15 cellular contexts compared by ENCODE assay signal in the genomic region with DNA sequence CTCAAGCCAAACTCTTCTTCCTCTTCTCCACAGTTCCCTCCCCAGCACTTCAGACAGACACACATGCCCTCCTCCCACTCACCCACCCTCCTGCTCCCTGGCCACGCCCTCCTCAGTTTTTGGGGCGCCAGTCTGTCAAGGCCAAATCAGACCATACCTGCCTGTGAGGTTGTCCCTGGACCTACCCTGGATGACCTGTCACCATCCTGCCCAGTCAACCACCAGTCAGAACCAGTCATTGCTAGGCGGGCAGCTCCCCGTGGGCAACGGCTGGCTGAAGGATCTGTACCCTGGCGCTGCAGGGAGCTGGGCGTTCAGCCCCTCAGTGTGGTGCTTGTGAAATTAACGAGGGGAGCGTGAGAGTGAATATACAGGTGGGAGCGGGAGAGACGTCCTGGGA. TPM values are rescaled to one million over a fixed set of nuclear protein-coding genes. Genes with fewer than 3 reads are reported as not detected.
DNase-seq lines count a peak whose midpoint lies in the region; ATAC-seq, FAIRE-seq and TF ChIP-seq lines count a peak whose summit lies in the region.
"Had no signal": no experiment of that assay in that cellular context is flagged by ENCODE, and none has a peak within 500 bp of the region (broad histone marks: within the 10 kb centered on the region; RNA-seq: fewer than 3 reads in every experiment).

No MANE protein-coding gene starts in this region.

- peak; percentile 58 for DNase-seq in COLO668 (lab: John Stamatoyannopoulos, UW; ENCODE audit: unreplicated experiment)
- peak in 1 of 3 donors; percentile 57 for DNase-seq in Peyer's patch
- DNase-seq in pancreas = peak in 1 of 6 donors; percentile 61
- DNase-seq in midbrain (lab: John Stamatoyannopoulos, UW) = no peak
- no peak for DNase-seq in HEK293T (ENCODE audit: extremely low spot score)
- no peak for DNase-seq in MG63
- no peak for DNase-seq in HPDE6-E6E7 (ENCODE audit: extremely low spot score)
- DNase-seq: activated CD4-positive, alpha-beta T cell treated with anti-CD3 and anti-CD28 coated beads, Interleukin-2, amount 50 U/mL, for 4 hours; glutamatergic neuron; NCI-H446 had no signal

- whole genome bisulfite sequencing in pancreas, 2 donors = 9 to 17% methylated on average over 11 of the region's 11 CpGs

- no peak for FAIRE-seq in pancreas (lab: Jason Lieb, UNC)
- FAIRE-seq: astrocyte had no signal

- peak; percentile 6 to 37 (median 14) for ATAC-seq in pancreas

- H3K4me3 ChIP-seq in Peyer's patch (peak overlapping the region in 3 of 4 donors; percentile 28 to 68 (median 53)), iPS-11a (ENCODE audit: low read depth, low read length) (peak overlapping the region; percentile 13), pancreas (peak overlapping the region; percentile 18 to 51 (median 39)), MG63 (no peak overlapping the region)
- H3K4me3 ChIP-seq: ovary had no signal

- H3K27me3 ChIP-seq in Peyer's patch = no peaks in the 10 kb centered on the region
- H3K27me3 ChIP-seq in pancreas = no peaks in the 10 kb centered on the region
- H3K27me3 ChIP-seq in MG63 = no peaks in the 10 kb centered on the region; the same call in 1 of the 2 replicates
- H3K27me3 ChIP-seq: ovary had no signal

- TF ChIP-seq POLR2A in Peyer's patch (IDR thresholded peaks at IDR 0.05) = no peak

- H3K36me3 ChIP-seq in Peyer's patch (peaks cover 0 to 11% (median 0%) of the 10 kb centered on the region in 3 donors), pancreas (no peaks in the 10 kb centered on the region), MG63 (no peaks in the 10 kb centered on the region)
- H3K36me3 ChIP-seq: ovary had no signal

- intact Hi-C loops in pancreas (cut with DNase I) = no loop called here

- H3K9me3 ChIP-seq in Peyer's patch (no peaks in the 10 kb centered on the region), pancreas (no peaks in the 10 kb centered on the region), MG63 (no peaks in the 10 kb centered on the region)
- H3K9me3 ChIP-seq: ovary had no signal

- peaks cover 0 to 13% (median 0%) of the 10 kb centered on the region in 4 donors for H3K4me1 ChIP-seq in Peyer's patch
- peaks cover 0 to 15% (median 10%) of the 10 kb centered on the region in 3 donors for H3K4me1 ChIP-seq in pancreas

- peak overlapping the region in 3 of 4 donors; percentile 63 to 93 (median 83) for H3K27ac ChIP-seq in Peyer's patch
- peak overlapping the region; percentile 49 to 89 (median 66) for H3K27ac ChIP-seq in pancreas
- H3K27ac ChIP-seq: ovary had no signal

- CTCF ChIA-PET in HEK293T (lab: Yijun Ruan, JAX) = interaction anchor here (0.6 kb wide), 1 partner anchor 58 kb away, joined by 3 read pairs; no protein-coding TSS in a partner anchor

- POLR2A ChIA-PET in HEK293T (lab: Yijun Ruan, JAX) = interaction anchor here (0.7 kb wide), 1 partner anchor 74 kb away, joined by 3 read pairs; the partner anchor contains the start of gene CDC20

- TF ChIP-seq CTCF in Peyer's patch (IDR thresholded peaks at IDR 0.05) (no peak), pancreas (IDR thresholded peaks at IDR 0.05) (no peak)

TF ChIP-seq in HEK293T, 16 proteins besides CTCF, POLR2A, EP300 and RAD21:
- TF ChIP-seq, protein P1, sequence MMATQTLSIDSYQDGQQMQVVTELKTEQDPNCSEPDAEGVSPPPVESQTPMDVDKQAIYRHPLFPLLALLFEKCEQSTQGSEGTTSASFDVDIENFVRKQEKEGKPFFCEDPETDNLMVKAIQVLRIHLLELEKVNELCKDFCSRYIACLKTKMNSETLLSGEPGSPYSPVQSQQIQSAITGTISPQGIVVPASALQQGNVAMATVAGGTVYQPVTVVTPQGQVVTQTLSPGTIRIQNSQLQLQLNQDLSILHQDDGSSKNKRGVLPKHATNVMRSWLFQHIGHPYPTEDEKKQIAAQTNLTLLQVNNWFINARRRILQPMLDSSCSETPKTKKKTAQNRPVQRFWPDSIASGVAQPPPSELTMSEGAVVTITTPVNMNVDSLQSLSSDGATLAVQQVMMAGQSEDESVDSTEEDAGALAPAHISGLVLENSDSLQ (IDR thresholded peaks at IDR 0.05) = no peak
- TF ChIP-seq ARNT (IDR thresholded peaks at IDR 0.05) = no peak
- TF ChIP-seq ZNF384 (IDR thresholded peaks at IDR 0.05) = no peak
- no peak for TF ChIP-seq SP1 (IDR thresholded peaks at IDR 0.05)
- no peak for TF ChIP-seq FOXM1 (IDR thresholded peaks at IDR 0.05; ENCODE audit: borderline replicate concordance)
- no peak for TF ChIP-seq L3MBTL2 (conservative IDR thresholded peaks at IDR 0.05)
- no peak for TF ChIP-seq HDGF (IDR thresholded peaks at IDR 0.05; ENCODE audit: borderline replicate concordance)
- TF ChIP-seq LEF1 (IDR thresholded peaks at IDR 0.05; ENCODE audit: borderline replicate concordance) = no peak
- TF ChIP-seq TARDBP (IDR thresholded peaks at IDR 0.05) = no peak
- no peak for TF ChIP-seq SUZ12 (IDR thresholded peaks at IDR 0.05)
- TF ChIP-seq ELF4 (IDR thresholded peaks at IDR 0.05) = no peak
- TF ChIP-seq NFRKB (IDR thresholded peaks at IDR 0.05) = no peak
- TF ChIP-seq FOXA1 (IDR thresholded peaks at IDR 0.05) = no peak
- TF ChIP-seq BHLHE40 (IDR thresholded peaks at IDR 0.05; ENCODE audit: borderline replicate concordance) = no peak
- no peak for TF ChIP-seq FOXK2 (IDR thresholded peaks at IDR 0.05)
- no peak for TF ChIP-seq CTBP1 (IDR thresholded peaks at IDR 0.05; ENCODE audit: borderline replicate concordance)

RNA-seq across cellular contexts. Expression of gene C1orf210, which starts 0.7 kb away (rescaled TPM):
- total RNA-seq in Peyer's patch (10 to 100 TPM in 3 of 4 donors, 1 to 10 TPM in 1; 4.1 to 80.9 (median 74.4) TPM), pancreas (10 to 100 TPM in 5 of 6 donors, 1 to 10 TPM in 1; 9.1 to 17.2 (median 12.4) TPM)
- 10 to 100 TPM in 1 of 2 donors, 1 to 10 TPM in 1; 5.7 to 13.7 TPM for polyA plus RNA-seq in pancreas
- not detected in 2 replicates for total RNA-seq in MG63 (2014; rRNA removed; shearing (Covaris generic); ENCODE audit: low replicate concordance)
- total RNA-seq: RPMI7951 had no signal
- polyA plus RNA-seq: ovary had no signal

RNA-seq across cellular contexts. Expression of gene TMEM125, which starts 14.9 kb away (rescaled TPM):
- total RNA-seq in Peyer's patch (10 to 100 TPM; 14.0 to 87.7 (median 74.8) TPM), pancreas (10 to 100 TPM; 27.5 to 56.5 (median 38.6) TPM)
- 10 to 100 TPM; 52.0 to 75.0 TPM for polyA plus RNA-seq in pancreas
- total RNA-seq in MG63 (2014; rRNA removed; shearing (Covaris generic); ENCODE audit: low replicate concordance) = not detected in 2 replicates
- total RNA-seq: RPMI7951 had no signal

RNA-seq across cellular contexts. Expression of gene TIE1, which starts 16.1 kb away (rescaled TPM):
- total RNA-seq in Peyer's patch (10 to 100 TPM in 2 of 4 donors, 1 to 10 TPM in 2; 5.6 to 38.8 (median 8.9) TPM), pancreas (1 to 10 TPM; 2.1 to 6.2 (median 3.7) TPM)
- polyA plus RNA-seq in pancreas = 1 to 10 TPM; 6.9 to 8.3 TPM
- total RNA-seq in MG63 (2014; rRNA removed; shearing (Covaris generic); ENCODE audit: low replicate concordance) = 0.20 TPM in 1 of 2 replicates, not detected in the other

RNA-seq across cellular contexts. Expression of gene MPL, which starts 52.9 kb away (rescaled TPM):
- total RNA-seq in Peyer's patch = not detected
- total RNA-seq in pancreas = under 1 TPM in 4 of 6 donors, not detected in 2; 0.12 to 0.43 (median 0.19) TPM
- under 1 TPM; 0.08 to 0.09 TPM for polyA plus RNA-seq in pancreas
- not detected in 2 replicates for total RNA-seq in MG63 (2014; rRNA removed; shearing (Covaris generic); ENCODE audit: low replicate concordance)
- total RNA-seq: astrocyte, RPMI7951, urinary bladder had no signal

Comparison
In these comparisons a context has a peak if more than half of its experiments do, and no peak if none do; other contexts are left out.
1. RNA of gene TMEM125, which starts 14.9 kb away (total RNA-seq): 14.0 to 87.7 TPM in Peyer's patch and 27.5 to 56.5 TPM in pancreas; not detected in MG63; every median in the first group is over 10 times any median in the second.